23 cellular contexts compared by ENCODE assay signal in genomic region chr4:58983887-58984286, GRCh38.
DNase-seq lines count a peak whose midpoint lies in the region; ATAC-seq and TF ChIP-seq lines count a peak whose summit lies in the region.
"Had no signal": no experiment of that assay in that cellular context is flagged by ENCODE, and none has a peak within 500 bp of the region (broad histone marks: within the 10 kb centered on the region; RNA-seq: fewer than 3 reads in every experiment).

No MANE protein-coding gene starts in this region.

- H3K9me3 Mint-ChIP-seq in GM23338 (no peaks in the 10 kb centered on the region; the same call in 2 of the 3 replicates), natural killer cell (peaks cover 4 to 11% of the 10 kb centered on the region in 2 donors)

- no peaks in the 10 kb centered on the region for H3K79me2 ChIP-seq in GM23338 (replicated peaks; ENCODE audit: insufficient read depth)

- no peaks in the 10 kb centered on the region for H3F3A ChIP-seq in GM23338 (replicated peaks; ENCODE audit: low read depth)

- H3K4me1 ChIP-seq in GM23338 (ENCODE audit: insufficient read depth) (no peaks in the 10 kb centered on the region), foreskin keratinocyte (peaks cover 8% of the 10 kb centered on the region)
- H3K4me1 ChIP-seq: BLaER1 treated with 17β-estradiol and CSF1 and Interleukin-3, amounts not matched to agents 10 nM and 100 nM had no signal

- intact Hi-C loops in natural killer cell (cut with micrococcal nuclease) = no loop called here

- H3K4me3 ChIP-seq in GM23338 = no peak overlapping the region
- H3K4me3 ChIP-seq: BLaER1 treated with 17β-estradiol and CSF1 and Interleukin-3, amounts not matched to agents 10 nM and 100 nM had no signal

- H3K27me3 Mint-ChIP-seq in GM23338 (ENCODE audit: insufficient read depth, low read depth, poor library complexity) = no peaks in the 10 kb centered on the region
- H3K27me3 Mint-ChIP-seq in natural killer cell (ENCODE audit: low read depth in 2 of 2) = no peaks in the 10 kb centered on the region
- H3K27me3 Mint-ChIP-seq: CD4-positive, alpha-beta T cell had no signal

- ATAC-seq in GM23338 (no peak), foreskin keratinocyte (peak; percentile 99), natural killer cell (no peak)
- ATAC-seq in stimulated activated naive CD8-positive, alpha-beta T cell treated with anti-CD3 and anti-CD28 coated beads, Interleukin-15, Interleukin-2, amounts not matched to agents 100 U/mL and 50 U/mL, for 24 hours = no peak
- ATAC-seq: PC-3 had no signal

- 0 out of 2 replicates have a peak overlapping the region, but pooled peaks have one; percentile 6 for H2AFZ ChIP-seq in GM23338

- H3K4me3 Mint-ChIP-seq in GM23338 (no peak overlapping the region), natural killer cell (no peak overlapping the region)
- H3K4me3 Mint-ChIP-seq: CD4-positive, alpha-beta T cell; T-helper 1 cell treated with Interleukin-12 subunit alpha and Interleukin-12 subunit beta and Interleukin-4 antibody, amounts not matched to agents 30 μg/mL and 1 μg/mL, for 36 hours had no signal

- H3K4me2 ChIP-seq in GM23338 = no peak overlapping the region
- H3K4me2 ChIP-seq: BLaER1 treated with 17β-estradiol and CSF1 and Interleukin-3, amounts not matched to agents 10 nM and 100 nM had no signal

- H3K4me1 Mint-ChIP-seq in GM23338 = no peaks in the 10 kb centered on the region
- H3K4me1 Mint-ChIP-seq in natural killer cell = no peaks in the 10 kb centered on the region

- H3K9me2 ChIP-seq in GM23338 (ENCODE audit: insufficient read depth) = no peaks in the 10 kb centered on the region

- no peaks in the 10 kb centered on the region for H3K36me3 ChIP-seq in GM23338 (ENCODE audit: insufficient read depth)
- H3K36me3 ChIP-seq: BLaER1 treated with 17β-estradiol and CSF1 and Interleukin-3, amounts not matched to agents 10 nM and 100 nM had no signal

- POLR2A ChIA-PET in RWPE1 (lab: Yijun Ruan, JAX; ENCODE audit: low non-redundant PET) = no interaction called here

- peak; percentile 66 for DNase-seq in COLO829 (ENCODE audit: low spot score)
- DNase-seq in GM23338 (ENCODE audit: low spot score) = no peak
- DNase-seq in RWPE1 (ENCODE audit: low spot score) = peak; percentile 44
- peak; percentile 82 to 92 for DNase-seq in foreskin keratinocyte
- no peak for DNase-seq in stimulated activated naive CD8-positive, alpha-beta T cell treated with anti-CD3 and anti-CD28 coated beads, Interleukin-15, Interleukin-2, amounts not matched to agents 100 U/mL and 50 U/mL, for 24 hours
- no peak for DNase-seq in cerebellum (ENCODE audit: low spot score)
- DNase-seq in natural killer cell = no peak
- DNase-seq: AML-193; CD4-positive, alpha-beta T cell; COR-L47; GDM1; KBM-7; MV-4-11; NCI-H1105 treated with DMSO at 0.1 percent for 48 hours; NCI-H146; NCI-H2029; NCI-H226; NCI-H510A treated with DMSO at 0.1 percent for 48 hours; PC-3; Right ventricle myocardium superior; SW 1271 had no signal

- H3K27ac ChIP-seq in GM23338 (ENCODE audit: low read depth) (no peak overlapping the region), RWPE1 (no peak overlapping the region), foreskin keratinocyte (peak overlapping the region; percentile 19)
- H3K27ac ChIP-seq: BLaER1 treated with 17β-estradiol and CSF1 and Interleukin-3, amounts not matched to agents 10 nM and 100 nM had no signal

- no peak overlapping the region for H3K27ac Mint-ChIP-seq in GM23338
- H3K27ac Mint-ChIP-seq in natural killer cell = no peak overlapping the region
- H3K27ac Mint-ChIP-seq: CD4-positive, alpha-beta T cell; T-helper 1 cell treated with Interleukin-12 subunit alpha and Interleukin-12 subunit beta and Interleukin-4 antibody, amounts not matched to agents 30 μg/mL and 1 μg/mL, for 36 hours had no signal

- H3K36me3 Mint-ChIP-seq in GM23338 (ENCODE audit: low read depth) (no peaks in the 10 kb centered on the region; the same call in 2 of the 3 replicates), natural killer cell (peaks cover 2% of the 10 kb centered on the region)

- H3K27me3 ChIP-seq in GM23338 (ENCODE audit: insufficient read depth) = no peaks in the 10 kb centered on the region
- no peaks in the 10 kb centered on the region for H3K27me3 ChIP-seq in foreskin keratinocyte
- H3K27me3 ChIP-seq: BLaER1 treated with 17β-estradiol and CSF1 and Interleukin-3, amounts not matched to agents 10 nM and 100 nM had no signal

- CTCF ChIA-PET in RWPE1 (lab: Yijun Ruan, JAX) = interaction anchor here (0.6 kb wide), 1 partner anchor 137 kb away, joined by 3 read pairs; no protein-coding TSS in a partner anchor

- TF ChIP-seq CTCF in GM23338 (conservative IDR thresholded peaks at IDR 0.05; ENCODE audit: low read depth in 2 of 2) = no peak
- TF ChIP-seq CTCF in RWPE1 (conservative IDR thresholded peaks at IDR 0.05; ENCODE audit: low read depth) = no peak
- TF ChIP-seq CTCF in foreskin keratinocyte (conservative IDR thresholded peaks at IDR 0.05) = no peak
- TF ChIP-seq CTCF in natural killer cell (IDR thresholded peaks at IDR 0.05) = no peak

- no peaks in the 10 kb centered on the region for H4K20me1 ChIP-seq in GM23338 (replicated peaks; ENCODE audit: insufficient read depth)
- H4K20me1 ChIP-seq: BLaER1 treated with 17β-estradiol and CSF1 and Interleukin-3, amounts not matched to agents 10 nM and 100 nM had no signal

TF ChIP-seq in GM23338, 12 proteins besides CTCF, POLR2A, EP300 and RAD21 (continues in another document):
- TF ChIP-seq, protein P1, sequence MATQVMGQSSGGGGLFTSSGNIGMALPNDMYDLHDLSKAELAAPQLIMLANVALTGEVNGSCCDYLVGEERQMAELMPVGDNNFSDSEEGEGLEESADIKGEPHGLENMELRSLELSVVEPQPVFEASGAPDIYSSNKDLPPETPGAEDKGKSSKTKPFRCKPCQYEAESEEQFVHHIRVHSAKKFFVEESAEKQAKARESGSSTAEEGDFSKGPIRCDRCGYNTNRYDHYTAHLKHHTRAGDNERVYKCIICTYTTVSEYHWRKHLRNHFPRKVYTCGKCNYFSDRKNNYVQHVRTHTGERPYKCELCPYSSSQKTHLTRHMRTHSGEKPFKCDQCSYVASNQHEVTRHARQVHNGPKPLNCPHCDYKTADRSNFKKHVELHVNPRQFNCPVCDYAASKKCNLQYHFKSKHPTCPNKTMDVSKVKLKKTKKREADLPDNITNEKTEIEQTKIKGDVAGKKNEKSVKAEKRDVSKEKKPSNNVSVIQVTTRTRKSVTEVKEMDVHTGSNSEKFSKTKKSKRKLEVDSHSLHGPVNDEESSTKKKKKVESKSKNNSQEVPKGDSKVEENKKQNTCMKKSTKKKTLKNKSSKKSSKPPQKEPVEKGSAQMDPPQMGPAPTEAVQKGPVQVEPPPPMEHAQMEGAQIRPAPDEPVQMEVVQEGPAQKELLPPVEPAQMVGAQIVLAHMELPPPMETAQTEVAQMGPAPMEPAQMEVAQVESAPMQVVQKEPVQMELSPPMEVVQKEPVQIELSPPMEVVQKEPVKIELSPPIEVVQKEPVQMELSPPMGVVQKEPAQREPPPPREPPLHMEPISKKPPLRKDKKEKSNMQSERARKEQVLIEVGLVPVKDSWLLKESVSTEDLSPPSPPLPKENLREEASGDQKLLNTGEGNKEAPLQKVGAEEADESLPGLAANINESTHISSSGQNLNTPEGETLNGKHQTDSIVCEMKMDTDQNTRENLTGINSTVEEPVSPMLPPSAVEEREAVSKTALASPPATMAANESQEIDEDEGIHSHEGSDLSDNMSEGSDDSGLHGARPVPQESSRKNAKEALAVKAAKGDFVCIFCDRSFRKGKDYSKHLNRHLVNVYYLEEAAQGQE (IDR thresholded peaks at IDR 0.05; ENCODE audit: unreplicated experiment) = no peak
- no peak for TF ChIP-seq ETS1 (IDR thresholded peaks at IDR 0.05)
- TF ChIP-seq POLR2AphosphoS5 (IDR thresholded peaks at IDR 0.05; ENCODE audit: low read depth) = no peak
- no peak for TF ChIP-seq ZNF331 (CRISPR knock-in tag; IDR thresholded peaks at IDR 0.05; ENCODE audit: low read depth)
- TF ChIP-seq CREB1 (CRISPR knock-in tag; IDR thresholded peaks at IDR 0.05; ENCODE audit: low read depth) = no peak
- no peak for TF ChIP-seq NANOG (IDR thresholded peaks at IDR 0.05; ENCODE audit: borderline replicate concordance)
- no peak for TF ChIP-seq EZH2 (IDR thresholded peaks at IDR 0.05; ENCODE audit: low read depth, unreplicated experiment)
- TF ChIP-seq JUNB (IDR thresholded peaks at IDR 0.05; ENCODE audit: unreplicated experiment) = no peak

Comparison
In these comparisons a context has a peak if more than half of its experiments do, and no peak if none do; other contexts are left out.
1. DNase-seq: peak in COLO829 (single experiment), RWPE1 (single experiment) and foreskin keratinocyte (2 of 2); none in GM23338 (single experiment), stimulated activated naive CD8-positive, alpha-beta T cell treated with anti-CD3 and anti-CD28 coated beads, Interleukin-15, Interleukin-2, amounts not matched to agents 100 U/mL and 50 U/mL, for 24 hours (single experiment), cerebellum (single experiment) and natural killer cell (single experiment).